Comparison of ENCODE assay signal across 21 cellular contexts in the genomic region with DNA sequence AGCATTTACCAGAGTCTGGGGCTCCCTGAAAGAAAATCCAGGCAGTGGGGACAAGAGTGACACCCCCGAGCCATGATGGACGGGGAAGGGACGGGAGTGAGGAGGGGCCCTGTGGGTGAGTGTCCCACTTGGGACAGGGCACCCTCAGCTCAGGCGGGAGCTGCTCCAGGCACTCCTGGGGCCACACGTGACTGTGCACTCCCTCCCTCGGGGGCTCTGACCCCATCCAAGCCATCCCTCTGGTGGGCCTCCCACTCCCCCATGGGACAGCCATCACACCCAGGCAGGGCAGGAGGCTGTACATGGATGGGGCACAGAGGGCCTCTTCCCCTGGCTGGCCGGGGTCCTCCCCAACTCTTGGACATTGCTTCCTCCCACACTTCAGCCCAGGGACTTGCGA.
"Had no signal": no experiment of that assay in that cellular context is flagged by ENCODE, and none has a peak within 500 bp of the region (broad histone marks: within the 10 kb centered on the region; RNA-seq: fewer than 3 reads in every experiment).

No MANE protein-coding gene starts in this region.

- H3K27me3 ChIP-seq: brain microvascular endothelial cell, tibial artery had no signal

- ATAC-seq: activated T-cell treated with anti-CD3 and anti-CD28 coated beads, Interleukin-2, amount 50 U/mL, for 72 hours; left ventricle myocardium superior had no signal

- DNase-seq: activated CD4-positive, alpha-beta T cell treated with anti-CD3 and anti-CD28 coated beads for 1 hour; activated CD8-positive, alpha-beta memory T cell treated with anti-CD3 and anti-CD28 coated beads for 24 hours; activated CD8-positive, alpha-beta memory T cell treated with anti-CD3 and anti-CD28 coated beads, Interleukin-2, amount 50 U/mL, for 48 hours; activated effector memory CD4-positive, alpha-beta T cell treated with anti-CD3 and anti-CD28 coated beads, Interleukin-2, amount 50 U/mL, for 16 hours; activated naive CD4-positive, alpha-beta T cell treated with anti-CD3 and anti-CD28 coated beads, Interleukin-2, amount 50 U/mL, for 16 hours; activated T-cell treated with anti-CD3 and anti-CD28 coated beads, Interleukin-2, amount 50 U/mL, for 72 hours; aorta; brain microvascular endothelial cell; central memory CD4-positive, alpha-beta T cell; endodermal cell; foreskin fibroblast; left ventricle myocardium superior; nephron progenitor cell; occipital lobe; posterior cingulate gyrus; spleen; stimulated activated naive CD4-positive, alpha-beta T cell; tibial artery; WERI-Rb-1 had no signal

- FAIRE-seq: colon had no signal

- H3K4me3 ChIP-seq: spleen, tibial artery had no signal

- H3K9me3 ChIP-seq: spleen, tibial artery had no signal

- H3K27ac ChIP-seq: brain microvascular endothelial cell, epithelial cell of prostate, spleen, tibial artery, WERI-Rb-1 had no signal
